Comparison of ENCODE assay signal across 2 cellular contexts in the genomic region with DNA sequence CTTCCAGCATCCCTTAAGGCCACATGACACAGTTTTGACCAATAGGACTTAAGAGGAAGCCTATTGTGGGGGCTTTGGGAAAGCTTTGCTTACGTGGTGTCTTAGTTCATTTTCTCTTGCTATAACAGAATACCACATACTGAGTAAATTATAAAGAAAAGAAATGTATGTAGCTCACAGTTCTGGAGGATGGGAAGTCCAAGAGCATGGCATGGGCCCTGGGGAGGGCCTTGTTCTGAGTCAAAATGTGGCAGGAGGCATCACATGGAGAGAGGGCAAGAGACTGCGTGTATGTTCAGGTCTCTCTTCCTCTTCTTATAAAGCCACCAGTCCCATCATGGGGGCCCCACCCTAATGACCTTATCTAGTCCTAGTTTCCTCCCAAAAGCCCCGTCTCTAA.
TF ChIP-seq lines count a peak whose summit lies in the region.

No MANE protein-coding gene starts in this region.

TF ChIP-seq in GM23338, 12 proteins besides CTCF, POLR2A, EP300 and RAD21 (continued from another document):
- TF ChIP-seq, protein P1, sequence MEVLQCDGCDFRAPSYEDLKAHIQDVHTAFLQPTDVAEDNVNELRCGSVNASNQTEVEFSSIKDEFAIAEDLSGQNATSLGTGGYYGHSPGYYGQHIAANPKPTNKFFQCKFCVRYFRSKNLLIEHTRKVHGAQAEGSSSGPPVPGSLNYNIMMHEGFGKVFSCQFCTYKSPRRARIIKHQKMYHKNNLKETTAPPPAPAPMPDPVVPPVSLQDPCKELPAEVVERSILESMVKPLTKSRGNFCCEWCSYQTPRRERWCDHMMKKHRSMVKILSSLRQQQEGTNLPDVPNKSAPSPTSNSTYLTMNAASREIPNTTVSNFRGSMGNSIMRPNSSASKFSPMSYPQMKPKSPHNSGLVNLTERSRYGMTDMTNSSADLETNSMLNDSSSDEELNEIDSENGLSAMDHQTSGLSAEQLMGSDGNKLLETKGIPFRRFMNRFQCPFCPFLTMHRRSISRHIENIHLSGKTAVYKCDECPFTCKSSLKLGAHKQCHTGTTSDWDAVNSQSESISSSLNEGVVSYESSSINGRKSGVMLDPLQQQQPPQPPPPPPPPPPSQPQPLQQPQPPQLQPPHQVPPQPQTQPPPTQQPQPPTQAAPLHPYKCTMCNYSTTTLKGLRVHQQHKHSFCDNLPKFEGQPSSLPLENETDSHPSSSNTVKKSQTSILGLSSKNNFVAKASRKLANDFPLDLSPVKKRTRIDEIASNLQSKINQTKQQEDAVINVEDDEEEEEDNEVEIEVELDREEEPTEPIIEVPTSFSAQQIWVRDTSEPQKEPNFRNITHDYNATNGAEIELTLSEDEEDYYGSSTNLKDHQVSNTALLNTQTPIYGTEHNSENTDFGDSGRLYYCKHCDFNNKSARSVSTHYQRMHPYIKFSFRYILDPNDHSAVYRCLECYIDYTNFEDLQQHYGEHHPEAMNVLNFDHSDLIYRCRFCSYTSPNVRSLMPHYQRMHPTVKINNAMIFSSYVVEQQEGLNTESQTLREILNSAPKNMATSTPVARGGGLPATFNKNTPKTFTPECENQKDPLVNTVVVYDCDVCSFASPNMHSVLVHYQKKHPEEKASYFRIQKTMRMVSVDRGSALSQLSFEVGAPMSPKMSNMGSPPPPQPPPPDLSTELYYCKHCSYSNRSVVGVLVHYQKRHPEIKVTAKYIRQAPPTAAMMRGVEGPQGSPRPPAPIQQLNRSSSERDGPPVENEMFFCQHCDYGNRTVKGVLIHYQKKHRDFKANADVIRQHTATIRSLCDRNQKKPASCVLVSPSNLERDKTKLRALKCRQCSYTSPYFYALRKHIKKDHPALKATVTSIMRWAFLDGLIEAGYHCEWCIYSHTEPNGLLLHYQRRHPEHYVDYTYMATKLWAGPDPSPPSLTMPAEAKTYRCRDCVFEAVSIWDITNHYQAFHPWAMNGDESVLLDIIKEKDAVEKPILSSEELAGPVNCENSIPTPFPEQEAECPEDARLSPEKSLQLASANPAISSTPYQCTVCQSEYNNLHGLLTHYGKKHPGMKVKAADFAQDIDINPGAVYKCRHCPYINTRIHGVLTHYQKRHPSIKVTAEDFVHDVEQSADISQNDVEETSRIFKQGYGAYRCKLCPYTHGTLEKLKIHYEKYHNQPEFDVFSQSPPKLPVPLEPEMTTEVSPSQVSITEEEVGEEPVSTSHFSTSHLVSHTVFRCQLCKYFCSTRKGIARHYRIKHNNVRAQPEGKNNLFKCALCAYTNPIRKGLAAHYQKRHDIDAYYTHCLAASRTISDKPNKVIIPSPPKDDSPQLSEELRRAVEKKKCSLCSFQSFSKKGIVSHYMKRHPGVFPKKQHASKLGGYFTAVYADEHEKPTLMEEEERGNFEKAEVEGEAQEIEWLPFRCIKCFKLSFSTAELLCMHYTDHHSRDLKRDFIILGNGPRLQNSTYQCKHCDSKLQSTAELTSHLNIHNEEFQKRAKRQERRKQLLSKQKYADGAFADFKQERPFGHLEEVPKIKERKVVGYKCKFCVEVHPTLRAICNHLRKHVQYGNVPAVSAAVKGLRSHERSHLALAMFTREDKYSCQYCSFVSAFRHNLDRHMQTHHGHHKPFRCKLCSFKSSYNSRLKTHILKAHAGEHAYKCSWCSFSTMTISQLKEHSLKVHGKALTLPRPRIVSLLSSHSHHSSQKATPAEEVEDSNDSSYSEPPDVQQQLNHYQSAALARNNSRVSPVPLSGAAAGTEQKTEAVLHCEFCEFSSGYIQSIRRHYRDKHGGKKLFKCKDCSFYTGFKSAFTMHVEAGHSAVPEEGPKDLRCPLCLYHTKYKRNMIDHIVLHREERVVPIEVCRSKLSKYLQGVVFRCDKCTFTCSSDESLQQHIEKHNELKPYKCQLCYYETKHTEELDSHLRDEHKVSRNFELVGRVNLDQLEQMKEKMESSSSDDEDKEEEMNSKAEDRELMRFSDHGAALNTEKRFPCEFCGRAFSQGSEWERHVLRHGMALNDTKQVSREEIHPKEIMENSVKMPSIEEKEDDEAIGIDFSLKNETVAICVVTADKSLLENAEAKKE (CRISPR knock-in tag; IDR thresholded peaks at IDR 0.05): no peak
- TF ChIP-seq, protein P2, sequence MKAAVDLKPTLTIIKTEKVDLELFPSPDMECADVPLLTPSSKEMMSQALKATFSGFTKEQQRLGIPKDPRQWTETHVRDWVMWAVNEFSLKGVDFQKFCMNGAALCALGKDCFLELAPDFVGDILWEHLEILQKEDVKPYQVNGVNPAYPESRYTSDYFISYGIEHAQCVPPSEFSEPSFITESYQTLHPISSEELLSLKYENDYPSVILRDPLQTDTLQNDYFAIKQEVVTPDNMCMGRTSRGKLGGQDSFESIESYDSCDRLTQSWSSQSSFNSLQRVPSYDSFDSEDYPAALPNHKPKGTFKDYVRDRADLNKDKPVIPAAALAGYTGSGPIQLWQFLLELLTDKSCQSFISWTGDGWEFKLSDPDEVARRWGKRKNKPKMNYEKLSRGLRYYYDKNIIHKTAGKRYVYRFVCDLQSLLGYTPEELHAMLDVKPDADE (IDR thresholded peaks at IDR 0.05): no peak
- TF ChIP-seq ZNF114 (CRISPR knock-in tag; IDR thresholded peaks at IDR 0.05): no peak
- TF ChIP-seq ZNF331 (CRISPR knock-in tag; IDR thresholded peaks at IDR 0.05; ENCODE audit: low read depth): no peak
- TF ChIP-seq, protein P3, sequence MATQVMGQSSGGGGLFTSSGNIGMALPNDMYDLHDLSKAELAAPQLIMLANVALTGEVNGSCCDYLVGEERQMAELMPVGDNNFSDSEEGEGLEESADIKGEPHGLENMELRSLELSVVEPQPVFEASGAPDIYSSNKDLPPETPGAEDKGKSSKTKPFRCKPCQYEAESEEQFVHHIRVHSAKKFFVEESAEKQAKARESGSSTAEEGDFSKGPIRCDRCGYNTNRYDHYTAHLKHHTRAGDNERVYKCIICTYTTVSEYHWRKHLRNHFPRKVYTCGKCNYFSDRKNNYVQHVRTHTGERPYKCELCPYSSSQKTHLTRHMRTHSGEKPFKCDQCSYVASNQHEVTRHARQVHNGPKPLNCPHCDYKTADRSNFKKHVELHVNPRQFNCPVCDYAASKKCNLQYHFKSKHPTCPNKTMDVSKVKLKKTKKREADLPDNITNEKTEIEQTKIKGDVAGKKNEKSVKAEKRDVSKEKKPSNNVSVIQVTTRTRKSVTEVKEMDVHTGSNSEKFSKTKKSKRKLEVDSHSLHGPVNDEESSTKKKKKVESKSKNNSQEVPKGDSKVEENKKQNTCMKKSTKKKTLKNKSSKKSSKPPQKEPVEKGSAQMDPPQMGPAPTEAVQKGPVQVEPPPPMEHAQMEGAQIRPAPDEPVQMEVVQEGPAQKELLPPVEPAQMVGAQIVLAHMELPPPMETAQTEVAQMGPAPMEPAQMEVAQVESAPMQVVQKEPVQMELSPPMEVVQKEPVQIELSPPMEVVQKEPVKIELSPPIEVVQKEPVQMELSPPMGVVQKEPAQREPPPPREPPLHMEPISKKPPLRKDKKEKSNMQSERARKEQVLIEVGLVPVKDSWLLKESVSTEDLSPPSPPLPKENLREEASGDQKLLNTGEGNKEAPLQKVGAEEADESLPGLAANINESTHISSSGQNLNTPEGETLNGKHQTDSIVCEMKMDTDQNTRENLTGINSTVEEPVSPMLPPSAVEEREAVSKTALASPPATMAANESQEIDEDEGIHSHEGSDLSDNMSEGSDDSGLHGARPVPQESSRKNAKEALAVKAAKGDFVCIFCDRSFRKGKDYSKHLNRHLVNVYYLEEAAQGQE (IDR thresholded peaks at IDR 0.05; ENCODE audit: unreplicated experiment): no peak
- TF ChIP-seq JUNB (IDR thresholded peaks at IDR 0.05; ENCODE audit: unreplicated experiment): no peak
- no peak for TF ChIP-seq EZH2phosphoT487 (IDR thresholded peaks at IDR 0.05; ENCODE audit: unreplicated experiment)
- no peak for TF ChIP-seq STAT1 (IDR thresholded peaks at IDR 0.05; ENCODE audit: unreplicated experiment)
- no peak for TF ChIP-seq CREB1 (CRISPR knock-in tag; IDR thresholded peaks at IDR 0.05; ENCODE audit: low read depth)
- TF ChIP-seq EZH2 (IDR thresholded peaks at IDR 0.05; ENCODE audit: low read depth, unreplicated experiment): no peak

TF ChIP-seq in GM12878, 131 proteins besides CTCF, POLR2A, EP300 and RAD21 (continued from another document):
- TF ChIP-seq, protein P4, sequence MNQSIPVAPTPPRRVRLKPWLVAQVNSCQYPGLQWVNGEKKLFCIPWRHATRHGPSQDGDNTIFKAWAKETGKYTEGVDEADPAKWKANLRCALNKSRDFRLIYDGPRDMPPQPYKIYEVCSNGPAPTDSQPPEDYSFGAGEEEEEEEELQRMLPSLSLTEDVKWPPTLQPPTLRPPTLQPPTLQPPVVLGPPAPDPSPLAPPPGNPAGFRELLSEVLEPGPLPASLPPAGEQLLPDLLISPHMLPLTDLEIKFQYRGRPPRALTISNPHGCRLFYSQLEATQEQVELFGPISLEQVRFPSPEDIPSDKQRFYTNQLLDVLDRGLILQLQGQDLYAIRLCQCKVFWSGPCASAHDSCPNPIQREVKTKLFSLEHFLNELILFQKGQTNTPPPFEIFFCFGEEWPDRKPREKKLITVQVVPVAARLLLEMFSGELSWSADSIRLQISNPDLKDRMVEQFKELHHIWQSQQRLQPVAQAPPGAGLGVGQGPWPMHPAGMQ (IDR thresholded peaks at IDR 0.05; ENCODE audit: borderline replicate concordance): no peak
- TF ChIP-seq ZSCAN29 (IDR thresholded peaks at IDR 0.05) (no peak), MYB (IDR thresholded peaks at IDR 0.05; ENCODE audit: borderline replicate concordance, low read depth, low read length) (no peak)
TF ChIP-seq in GM12878: peak in this region for 1.
